ENCODE assay signal across 8 cellular contexts in genomic region chr2:38076250-38076709, GRCh38. TPM values are rescaled to one million over a fixed set of nuclear protein-coding genes. Genes with fewer than 3 reads are reported as not detected.
A peak's percentile ranks its signal among the peaks of the same experiment; 100 is the strongest.
DNase-seq lines count a peak whose midpoint lies in the region; ATAC-seq, FAIRE-seq and TF ChIP-seq lines count a peak whose summit lies in the region.

No MANE protein-coding gene starts in this region.

- H3K4me1 ChIP-seq in BLaER1: 0 out of 2 replicates have a peak, but pooled peaks cover 3% of the 10 kb centered on the region
- no peaks in the 10 kb centered on the region for H3K4me1 ChIP-seq in OCI-LY3 (ENCODE audit: low read length)
- peaks cover 20% of the 10 kb centered on the region for H3K4me1 ChIP-seq in keratinocyte (ENCODE audit: control insufficient read depth, extremely low read depth, insufficient read depth, low read length)

- no peak overlapping the region for H3K4me2 ChIP-seq in BLaER1
- peak overlapping the region; percentile 87 for H3K4me2 ChIP-seq in OCI-LY3 (ENCODE audit: low read length)
- H3K4me2 ChIP-seq in keratinocyte (ENCODE audit: control insufficient read depth, extremely low read depth, insufficient read depth, low read depth, low read length): peak overlapping the region; percentile 89

- BruUV-seq in MCF 10A (replicated peaks; lab: Mats Ljungman, UMichigan): no TSS peak

- H3K9me1 ChIP-seq in keratinocyte (ENCODE audit: control insufficient read depth, extremely low read depth, insufficient read depth, low read length): no peaks in the 10 kb centered on the region

- intact Hi-C loops in MCF 10A (cut with micrococcal nuclease): loop anchor here (1.0 to 5.0 kb wide), 7 partner anchors 21 to 198 kb away; no protein-coding TSS in a partner anchor

- FAIRE-seq in keratinocyte (lab: Jason Lieb, UNC): no peak

- H3K79me2 ChIP-seq in OCI-LY3 (ENCODE audit: low read length) (no peaks in the 10 kb centered on the region), keratinocyte (ENCODE audit: control insufficient read depth, insufficient read depth, low read length) (no peaks in the 10 kb centered on the region)

- in situ Hi-C loops in G401 (cut with HindIII; ENCODE audit: low sequenced_read_pairs): no loop called here

- ATAC-seq in GM18907 (IDR thresholded peaks at IDR 0.05; ENCODE audit: unreplicated experiment) (peak; percentile 58), HG03354 (IDR thresholded peaks at IDR 0.05; ENCODE audit: poor library complexity, severe bottlenecking, unreplicated experiment) (peak; percentile 55)

- DNase-seq in MCF 10A (ENCODE audit: unreplicated experiment) (peak; percentile 91), keratinocyte (ENCODE audit: low read depth, low spot score) (no peak), G401 (ENCODE audit: low spot score) (no peak)
- DNase-seq in stimulated activated CD4-positive, alpha-beta T cell treated with anti-CD3 and anti-CD28 coated beads, Interleukin-12 subunit alpha, Interleukin-12 subunit beta, amount 100 ng/mL, for 4 hours: peak; percentile 38

- CTCF ChIA-PET in MCF 10A (lab: Yijun Ruan, JAX): interaction anchor here (0.6 to 2.8 kb wide), 38 partner anchors 8 to 700 kb away, joined by 3 to 20 read pairs (median 4); no protein-coding TSS in a partner anchor

- TF ChIP-seq CTCF in OCI-LY3 (IDR thresholded peaks at IDR 0.05; ENCODE audit: low read depth, low read length): peak; percentile 61
- no peak for TF ChIP-seq CTCF in MCF 10A (IDR thresholded peaks at IDR 0.05; ENCODE audit: unreplicated experiment)
- TF ChIP-seq CTCF in keratinocyte (optimal IDR thresholded peaks at IDR 0.05 in 1 of 3, IDR thresholded peaks at IDR 0.05 in 1 of 3, conservative IDR thresholded peaks at IDR 0.05 in 1 of 3; ENCODE audit: extremely low read depth in 1 of 3, insufficient read depth in 2 of 3, low read length in 3 of 3): peak; percentile 22 to 74 (median 37)

- H3K4me3 ChIP-seq in BLaER1 (peak overlapping the region; percentile 25; the same call in 1 of the 2 replicates), OCI-LY3 (ENCODE audit: low read length) (peak overlapping the region; percentile 84), keratinocyte (ENCODE audit: control insufficient read depth in 2 of 3, extremely low read depth in 1 of 3, insufficient read depth in 2 of 3, low read depth in 1 of 3, low read length in 3 of 3) (peak overlapping the region; percentile 42 to 76 (median 70))

- peak overlapping the region; percentile 78 for H3K4me3 Mint-ChIP-seq in MCF 10A (ENCODE audit: unreplicated experiment)

- H4K20me1 ChIP-seq in BLaER1 (no peaks in the 10 kb centered on the region), OCI-LY3 (ENCODE audit: insufficient read depth, low read length) (no peaks in the 10 kb centered on the region), keratinocyte (ENCODE audit: control insufficient read depth, extremely low read depth, insufficient read depth, low read length) (no peaks in the 10 kb centered on the region)

- H3K9ac ChIP-seq in BLaER1 (no peak overlapping the region), OCI-LY3 (ENCODE audit: low read length) (peak overlapping the region; percentile 61), keratinocyte (ENCODE audit: control insufficient read depth, extremely low read depth, insufficient read depth, low read length) (peak overlapping the region; percentile 74)

- POLR2A ChIA-PET in MCF 10A (lab: Yijun Ruan, JAX): interaction anchor here (0.7 to 5.4 kb wide), 36 partner anchors 8 to 674 kb away, joined by 3 to 100 read pairs (median 6); partner anchors contain the start of gene RMDN2

- dilution Hi-C loops in keratinocyte (cut with MboI; ENCODE audit: extremely low pct_ligation_motif_present, low sequenced_read_pairs): no loop called here

- H3K27ac ChIP-seq in BLaER1 (no peak overlapping the region), OCI-LY3 (ENCODE audit: low read length) (no peak overlapping the region), keratinocyte (ENCODE audit: control insufficient read depth, insufficient read depth, low read length) (peak overlapping the region; percentile 26)

- H3K36me3 Mint-ChIP-seq in MCF 10A (ENCODE audit: insufficient read depth, unreplicated experiment): peaks cover 21% of the 10 kb centered on the region

- H3K9me3 ChIP-seq in BLaER1 (peaks cover 49% of the 10 kb centered on the region), OCI-LY3 (ENCODE audit: insufficient read depth, low read length) (no peaks in the 10 kb centered on the region), keratinocyte (ENCODE audit: control insufficient read depth, low read depth, low read length) (peaks cover 3% of the 10 kb centered on the region)

- no peaks in the 10 kb centered on the region for H3K27me3 Mint-ChIP-seq in MCF 10A (ENCODE audit: insufficient read depth, unreplicated experiment)

- H3K27ac Mint-ChIP-seq in MCF 10A (ENCODE audit: low read depth, unreplicated experiment): peak overlapping the region; percentile 61

- no peaks in the 10 kb centered on the region for H3K9me3 Mint-ChIP-seq in MCF 10A (ENCODE audit: unreplicated experiment)

- H2AFZ ChIP-seq in OCI-LY3 (ENCODE audit: low read depth, low read length) (peak overlapping the region; percentile 78), keratinocyte (ENCODE audit: control insufficient read depth, low read length) (peak overlapping the region; percentile 65)

- H3K4me1 Mint-ChIP-seq in MCF 10A (ENCODE audit: insufficient read depth, unreplicated experiment): peaks cover 15% of the 10 kb centered on the region

- H3K27me3 ChIP-seq in BLaER1 (peaks cover 34% of the 10 kb centered on the region), OCI-LY3 (ENCODE audit: low read depth, low read length) (peaks cover 23% of the 10 kb centered on the region), keratinocyte (ENCODE audit: control insufficient read depth, extremely low read depth, insufficient read depth, low read length) (peaks cover 33% of the 10 kb centered on the region)

- H3K36me3 ChIP-seq in BLaER1 (no peaks in the 10 kb centered on the region), OCI-LY3 (replicated peaks; ENCODE audit: low read depth, low read length) (no peaks in the 10 kb centered on the region), keratinocyte (ENCODE audit: control insufficient read depth in 2 of 2, extremely low read depth in 1 of 2, insufficient read depth in 2 of 2, low read length in 2 of 2) (no peaks in the 10 kb centered on the region)

RNA-seq across cellular contexts. Expression of gene CYP1B1, which starts 0.3 kb away (rescaled TPM):
- 37.2 and 53.3 TPM in 2 replicates for total RNA-seq in MCF 10A (2022)
- 0.65 to 2.2 TPM (median 1.6 TPM) in 3 replicates for polyA plus RNA-seq in keratinocyte
- 1.2 TPM for polyA plus RNA-seq in keratinocyte (2011; ENCODE audit: low read depth)
- polyA plus RNA-seq in keratinocyte (2011; cell fraction: cytosol; rRNA removed): 0.88 and 1.4 TPM in 2 replicates
- polyA plus RNA-seq in keratinocyte (2011; cell fraction: nucleus; rRNA removed): 5.2 and 6.2 TPM in 2 replicates
- polyA plus RNA-seq in keratinocyte (2012; ENCODE audit: low replicate concordance): 0.85 and 2.3 TPM in 2 replicates
- 3.5 to 6.0 TPM (median 5.8 TPM) in 3 replicates for polyA minus RNA-seq in keratinocyte
- 2.5 TPM for polyA minus RNA-seq in keratinocyte (2011; cell fraction: cytosol; rRNA and poly(A)+ RNA removed)
- polyA minus RNA-seq in keratinocyte (2011; cell fraction: nucleus; rRNA and poly(A)+ RNA removed): 11.6 TPM in 2 replicates
- total RNA-seq in G401 (2014; rRNA removed; shearing (Covaris generic)): not detected in 2 replicates

Comparison
In these comparisons a context has a peak if more than half of its experiments do, and no peak if none do; other contexts are left out.
1. H3K4me3 ChIP-seq: peak in every context shown above with its lines; median percentile 84 in OCI-LY3; 70 in keratinocyte; 25 in BLaER1.
2. DNase-seq: peak in MCF 10A (single experiment) and stimulated activated CD4-positive, alpha-beta T cell treated with anti-CD3 and anti-CD28 coated beads, Interleukin-12 subunit alpha, Interleukin-12 subunit beta, amount 100 ng/mL, for 4 hours (single experiment); none in keratinocyte (single experiment) and G401 (single experiment).
3. RNA of gene CYP1B1, which starts 0.3 kb away (total RNA-seq): 37.2 to 53.3 TPM in MCF 10A; not detected in G401; every median in the first group is over 10 times any median in the second.